Comparison of ENCODE assay signal across 6 cellular contexts in the genomic region with DNA sequence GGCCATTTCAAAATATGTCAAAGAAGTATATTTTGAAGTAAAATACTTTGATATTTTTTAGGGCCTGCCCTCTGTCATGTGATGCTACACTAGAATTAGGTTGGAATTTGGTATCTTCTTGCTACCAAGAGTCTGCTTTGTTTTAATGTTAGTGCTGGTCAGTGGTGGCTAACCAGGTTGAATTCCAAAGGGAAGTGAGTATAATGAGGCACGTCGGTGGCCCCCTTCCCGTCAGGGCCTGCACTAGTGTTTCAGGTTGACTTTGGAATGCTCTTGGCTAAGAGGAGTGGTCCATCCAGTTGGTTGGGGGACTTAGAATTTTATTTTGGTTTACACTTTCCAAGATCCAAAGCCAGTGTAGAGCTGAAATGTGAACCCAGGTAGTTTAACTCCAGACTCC.
"Had no signal": no experiment of that assay in that cellular context is flagged by ENCODE, and none has a peak within 500 bp of the region (broad histone marks: within the 10 kb centered on the region; RNA-seq: fewer than 3 reads in every experiment).

No MANE protein-coding gene starts in this region.

- H3K4me3 ChIP-seq: GM23248 had no signal

- DNase-seq: GM23248, H9, HCEC 1CT, KBM-7 had no signal

- H3K27ac ChIP-seq: GM23248, HL-60, KMS-11 had no signal

- H3K4me2 ChIP-seq: KMS-11 had no signal

- H3K9ac ChIP-seq: GM23248, KMS-11 had no signal
